ENCODE assay signal across 14 cellular contexts in the genomic region with DNA sequence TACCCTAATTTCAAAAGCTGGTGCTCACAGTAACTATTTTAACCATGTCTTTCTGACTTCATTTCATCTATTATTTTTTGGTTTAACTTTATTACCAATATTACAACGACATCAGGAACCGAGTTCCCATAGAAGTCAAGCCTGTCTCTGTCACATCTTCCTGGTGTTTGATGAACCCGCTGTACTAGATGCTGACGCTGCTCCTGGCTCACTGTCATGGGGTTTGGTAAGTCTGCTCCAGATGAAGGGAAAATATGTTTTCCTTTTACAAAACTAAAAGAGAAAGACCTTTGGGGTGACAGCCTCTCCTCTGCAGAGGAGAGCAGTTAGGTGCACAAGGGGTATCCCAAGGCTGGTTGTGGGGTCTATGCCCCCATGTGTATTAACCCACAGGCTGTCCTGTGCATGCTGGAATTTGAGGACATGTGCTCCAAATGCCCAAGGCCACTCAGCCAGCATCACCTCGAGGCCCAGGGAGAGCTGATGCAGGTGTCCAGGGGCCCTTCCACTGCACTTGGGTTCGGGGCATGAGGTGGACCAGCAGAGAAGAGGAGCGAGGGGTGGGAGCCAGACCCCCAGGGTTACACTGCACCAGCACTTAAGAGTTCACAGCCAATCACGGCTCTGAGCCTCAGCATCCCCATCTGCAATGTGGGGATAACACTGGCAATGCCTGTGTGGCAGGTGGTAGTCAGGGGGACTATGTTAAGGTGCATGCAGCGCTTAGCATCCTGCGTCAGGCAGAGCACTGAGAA.
DNase-seq lines count a peak whose midpoint lies in the region; ATAC-seq, FAIRE-seq and TF ChIP-seq lines count a peak whose summit lies in the region.
"Had no signal": no experiment of that assay in that cellular context is flagged by ENCODE, and none has a peak within 500 bp of the region (broad histone marks: within the 10 kb centered on the region; RNA-seq: fewer than 3 reads in every experiment).

No MANE protein-coding gene starts in this region.

- intact Hi-C loops in CD4-positive, alpha-beta T cell (cut with DNase I, micrococcal nuclease) = no loop called here
- intact Hi-C loops in kidney (cut with DNase I) = no loop called here
- intact Hi-C loops in tibial artery (cut with DNase I; ENCODE audit: low total_unique reads) = no loop called here

- H3K27me3 Mint-ChIP-seq in CD4-positive, alpha-beta T cell = no peaks in the 10 kb centered on the region
- H3K27me3 Mint-ChIP-seq in activated naive CD8-positive, alpha-beta T cell treated with anti-CD3 and anti-CD28 coated beads for 36 hours = no peaks in the 10 kb centered on the region

- H3K4me1 Mint-ChIP-seq in CD4-positive, alpha-beta T cell (ENCODE audit: low read depth) = peaks cover 53% of the 10 kb centered on the region
- peaks cover 42% of the 10 kb centered on the region for H3K4me1 Mint-ChIP-seq in activated naive CD8-positive, alpha-beta T cell treated with anti-CD3 and anti-CD28 coated beads for 36 hours

- no peak for FAIRE-seq in kidney (lab: Jason Lieb, UNC)

- no peak for TF ChIP-seq CTCF in CD4-positive, alpha-beta T cell (IDR thresholded peaks at IDR 0.05)
- TF ChIP-seq CTCF in kidney (IDR thresholded peaks at IDR 0.05; ENCODE audit: borderline replicate concordance, extremely low read depth, insufficient read depth) (no peak), tibial artery (IDR thresholded peaks at IDR 0.05) (no peak), GM10248 (IDR thresholded peaks at IDR 0.05; ENCODE audit: control extremely low read depth, extremely low read depth, low read depth, missing control alignments) (no peak)

- POLR2A ChIA-PET in CD4-positive, alpha-beta T cell (lab: Charles Lee) = interaction anchor here (1.1 to 2.3 kb wide), 4 partner anchors 12 to 62 kb away, joined by 3 to 8 read pairs (median 6); a partner anchor contains a TSS
- POLR2A ChIA-PET in GM10248 (lab: Yijun Ruan, JAX) = no interaction called here

- peak overlapping the region; percentile 49 for H3K4me3 Mint-ChIP-seq in CD4-positive, alpha-beta T cell
- peak overlapping the region; percentile 12 for H3K4me3 Mint-ChIP-seq in activated naive CD8-positive, alpha-beta T cell treated with anti-CD3 and anti-CD28 coated beads for 36 hours

- CTCF ChIA-PET in CD4-positive, alpha-beta T cell (lab: Charles Lee) = interaction anchor here (0.6 to 1.1 kb wide), 2 partner anchors 133 to 176 kb away, joined by 3 read pairs; no protein-coding TSS in a partner anchor
- CTCF ChIA-PET in GM10248 (lab: Yijun Ruan, JAX) = interaction anchor here (0.8 kb wide), 1 partner anchor 15 kb away, joined by 3 read pairs; no protein-coding TSS in a partner anchor

- H3K27me3 ChIP-seq in CD4-positive, alpha-beta T cell (ENCODE audit: control insufficient read depth, insufficient read depth, low read length) = no peaks in the 10 kb centered on the region
- H3K27me3 ChIP-seq in tibial artery = no peaks in the 10 kb centered on the region

- peaks cover 0 to 2% of the 10 kb centered on the region in 2 donors for H3K4me1 ChIP-seq in kidney (ENCODE audit: control insufficient read depth in 1 of 2, insufficient read depth in 1 of 2, low read depth in 1 of 2, low read length in 2 of 2)
- peaks cover 0 to 99% (median 74%) of the 10 kb centered on the region in 4 donors for H3K4me1 ChIP-seq in tibial artery
- H3K4me1 ChIP-seq: Caco-2 had no signal

- DNase-seq in CD4-positive, alpha-beta T cell = no peak
- DNase-seq in activated naive CD8-positive, alpha-beta T cell treated with anti-CD3 and anti-CD28 coated beads for 36 hours = no peak
- peak; percentile 34 for DNase-seq in kidney
- DNase-seq in tibial artery = peak in 1 of 2 donors; percentile 52
- no peak for DNase-seq in NCI-H446 (lab: John Stamatoyannopoulos, UW)
- DNase-seq in stimulated activated naive CD4-positive, alpha-beta T cell (lab: John Stamatoyannopoulos, UW) = no peak
- DNase-seq in GM10248 (ENCODE audit: extremely low spot score) = no peak
- DNase-seq: Caco-2, NCI-H1930, NCI-H2171 treated with DMSO at 0.1 percent for 48 hours, NCI-H510A, SHP77 treated with DMSO at 0.1 percent for 48 hours had no signal

- no peak overlapping the region for H3K4me3 ChIP-seq in kidney (ENCODE audit: low read length in 2 of 2)
- H3K4me3 ChIP-seq in tibial artery = no peak overlapping the region

- H3K9me3 ChIP-seq in CD4-positive, alpha-beta T cell (ENCODE audit: control insufficient read depth, low read length) = no peaks in the 10 kb centered on the region
- H3K9me3 ChIP-seq in kidney (ENCODE audit: control insufficient read depth in 1 of 2, low read length in 2 of 2) (no peaks in the 10 kb centered on the region), tibial artery (no peaks in the 10 kb centered on the region)
- H3K9me3 ChIP-seq: Caco-2 had no signal

- ATAC-seq in CD4-positive, alpha-beta T cell (ENCODE audit: poor library complexity) = no peak

- no peak overlapping the region for H3K27ac ChIP-seq in CD4-positive, alpha-beta T cell (ENCODE audit: low read depth, low read length)
- H3K27ac ChIP-seq in kidney (ENCODE audit: low read depth in 2 of 2, low read length in 2 of 2) (no peak overlapping the region), tibial artery (peak overlapping the region; percentile 79 to 89)
- H3K27ac ChIP-seq: C4-2B had no signal

- no peaks in the 10 kb centered on the region for H3K9me3 Mint-ChIP-seq in CD4-positive, alpha-beta T cell
- H3K9me3 Mint-ChIP-seq in activated naive CD8-positive, alpha-beta T cell treated with anti-CD3 and anti-CD28 coated beads for 36 hours = no peaks in the 10 kb centered on the region

- no peaks in the 10 kb centered on the region for H3K36me3 ChIP-seq in kidney (ENCODE audit: control insufficient read depth in 1 of 2, insufficient read depth in 2 of 2, low read length in 2 of 2)
- no peaks in the 10 kb centered on the region for H3K36me3 ChIP-seq in tibial artery

- H3K9ac ChIP-seq in kidney (ENCODE audit: low read length in 2 of 2) = no peak overlapping the region

- H3K36me3 Mint-ChIP-seq in CD4-positive, alpha-beta T cell (ENCODE audit: low read depth) = peaks cover 2% of the 10 kb centered on the region
- peaks cover 5% of the 10 kb centered on the region for H3K36me3 Mint-ChIP-seq in activated naive CD8-positive, alpha-beta T cell treated with anti-CD3 and anti-CD28 coated beads for 36 hours

- H3K27ac Mint-ChIP-seq in CD4-positive, alpha-beta T cell = peak overlapping the region; percentile 58
- no peak overlapping the region for H3K27ac Mint-ChIP-seq in activated naive CD8-positive, alpha-beta T cell treated with anti-CD3 and anti-CD28 coated beads for 36 hours
- H3K27ac Mint-ChIP-seq: IgD-negative memory B cell had no signal

Comparison
In these comparisons a context has a peak if more than half of its experiments do, and no peak if none do; other contexts are left out.
1. H3K27ac ChIP-seq: peak in tibial artery (2 of 2); none in CD4-positive, alpha-beta T cell (single experiment) and kidney (0 of 2).